ENCODE assay signal across 14 cellular contexts in the genomic region with DNA sequence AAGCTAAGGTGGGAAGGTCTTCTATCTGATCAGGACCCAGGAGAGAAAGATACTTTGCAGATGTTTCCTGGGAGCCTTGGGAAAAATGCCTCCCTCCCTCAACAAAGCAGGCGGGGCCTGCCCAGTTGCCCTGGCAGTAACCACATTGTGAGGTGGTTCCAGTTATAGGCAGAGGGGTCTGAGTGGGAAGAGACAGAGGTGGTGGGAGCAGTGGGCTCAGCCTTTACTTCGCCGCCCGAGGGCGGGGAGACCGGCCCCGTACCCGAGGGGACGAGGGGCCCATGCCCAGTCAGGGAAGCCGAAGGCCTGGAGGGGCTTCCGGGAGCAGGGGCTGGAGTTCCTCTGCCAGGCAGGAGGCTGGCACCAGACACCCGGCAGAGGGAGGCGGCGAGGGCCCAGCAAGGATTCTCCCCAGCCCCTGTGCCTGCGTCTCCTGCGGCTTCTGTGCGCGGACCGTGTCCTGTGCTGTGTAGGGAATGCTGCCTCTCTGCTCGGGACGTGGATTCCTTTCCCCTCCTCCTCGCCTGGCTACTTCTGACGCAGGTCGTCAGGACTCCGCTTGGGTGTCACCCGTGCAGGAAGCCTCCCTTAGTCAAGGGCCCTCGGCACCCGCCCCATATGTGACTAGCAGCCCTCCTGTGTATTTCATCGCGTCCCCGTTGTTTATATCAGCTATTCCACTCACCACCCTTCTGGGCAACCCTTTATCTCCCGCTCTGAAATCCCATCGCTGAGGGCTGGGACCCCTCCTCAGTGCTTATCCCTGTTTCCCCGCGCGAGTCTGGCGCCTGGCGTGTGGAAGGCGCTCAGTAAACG. TPM values are rescaled to one million over a fixed set of nuclear protein-coding genes. Genes with fewer than 3 reads are reported as not detected.
DNase-seq lines count a peak whose midpoint lies in the region; ATAC-seq, FAIRE-seq and TF ChIP-seq lines count a peak whose summit lies in the region.
"Not testable (repeated sequence)": the region's sequence is repeated elsewhere in the genome, so short reads cannot be mapped to it uniquely, and the experiment has no call there.
"Had no signal": no experiment of that assay in that cellular context is flagged by ENCODE, and none has a peak within 500 bp of the region (broad histone marks: within the 10 kb centered on the region; RNA-seq: fewer than 3 reads in every experiment).

No MANE protein-coding gene starts in this region.

- peak; percentile 71 to 78; a peak in 5 of 6 replicates for ATAC-seq in A549
- ATAC-seq in WTC11 = not testable (repeated sequence)
- peak; percentile 19 to 68 (median 44) for ATAC-seq in right lobe of liver
- ATAC-seq in psoas muscle = peak in 3 of 4 donors; percentile 58 to 79 (median 65)

- in situ Hi-C loops in brain microvascular endothelial cell (cut with HindIII; ENCODE audit: low pct_ligation_motif_present, low sequenced_read_pairs) = not testable (repeated sequence)

- not testable (repeated sequence) for TF ChIP-seq EP300 in A549 (IDR thresholded peaks at IDR 0.05)

- FAIRE-seq in A549 (lab: Jason Lieb, UNC) = not testable (repeated sequence)

- H3K9ac ChIP-seq in HUES6 (ENCODE audit: low read length) = peak overlapping the region; percentile 46

- not testable (repeated sequence) for H3K27me3 Mint-ChIP-seq in WTC11 (ENCODE audit: low read depth)

- POLR2A ChIA-PET in A549 (lab: Yijun Ruan, JAX); WTC11 (lab: Charles Lee): not testable (repeated sequence)

- TF ChIP-seq RAD21 in A549 (conservative IDR thresholded peaks at IDR 0.05 in 1 of 2, IDR thresholded peaks at IDR 0.05 in 1 of 2) = not testable (repeated sequence)

- not testable (repeated sequence) for H3K4me1 ChIP-seq in A549; HUES6 (ENCODE audit: control insufficient read depth, insufficient read depth, low read length); right lobe of liver; psoas muscle; tibial artery

- not testable (repeated sequence) for H3K27ac Mint-ChIP-seq in WTC11

- not testable (repeated sequence) for TF ChIP-seq POLR2A in A549 (IDR thresholded peaks at IDR 0.05; ENCODE audit: low read length); right lobe of liver (IDR thresholded peaks at IDR 0.05)

- H3K9me3 ChIP-seq in A549; HUES6 (ENCODE audit: control insufficient read depth, insufficient read depth, low read depth, low read length); right lobe of liver; psoas muscle; tibial artery: not testable (repeated sequence)

- H3K27ac ChIP-seq in A549 (peak overlapping the region; percentile 3 to 22; a peak in 3 of 6 replicates), HUES6 (ENCODE audit: low read depth, low read length) (peak overlapping the region; percentile 68; the same call in 1 of the 2 replicates), tibial artery (peak overlapping the region in 1 of 2 donors; percentile 65)
- H3K27ac ChIP-seq in brain microvascular endothelial cell, right lobe of liver, psoas muscle: not testable (repeated sequence)

- peak overlapping the region; percentile 3 for H3K4me2 ChIP-seq in A549

- intact Hi-C loops in right lobe of liver (cut with DNase I); psoas muscle (cut with DNase I); tibial artery (cut with DNase I; ENCODE audit: low total_unique reads): not testable (repeated sequence)

- CTCF ChIA-PET in A549 (lab: Yijun Ruan, JAX); WTC11 (lab: Charles Lee): not testable (repeated sequence)

- not testable (repeated sequence) for H3K4me1 Mint-ChIP-seq in WTC11

- H3K4me3 ChIP-seq in A549 (0 out of 3 replicates have a peak overlapping the region, but pooled peaks have one; percentile 10), HUES6 (ENCODE audit: low read depth, low read length) (peak overlapping the region; percentile 31; the same call in 1 of the 2 replicates), brain microvascular endothelial cell (ENCODE audit: low read depth, low read length) (peak overlapping the region; percentile 43), fibroblast of pulmonary artery (replicated peaks; ENCODE audit: low read depth, low read length) (peak overlapping the region; percentile 8), tibial artery (peak overlapping the region; percentile 0 to 32)
- not testable (repeated sequence) for H3K4me3 ChIP-seq in right lobe of liver, psoas muscle

- not testable (repeated sequence) for H3K36me3 ChIP-seq in HUES6 (ENCODE audit: control insufficient read depth, insufficient read depth, low read length); brain microvascular endothelial cell (replicated peaks); right lobe of liver; psoas muscle (ENCODE audit: insufficient read depth in 1 of 2, low read depth in 1 of 2); tibial artery

- TF ChIP-seq CTCF in A549 (IDR thresholded peaks at IDR 0.05); WTC11 (IDR thresholded peaks at IDR 0.05); brain microvascular endothelial cell (IDR thresholded peaks at IDR 0.05; ENCODE audit: low read depth, low read length, missing control alignments); fibroblast of pulmonary artery (IDR thresholded peaks at IDR 0.05; ENCODE audit: low read length, missing control alignments); right lobe of liver (IDR thresholded peaks at IDR 0.05); psoas muscle (IDR thresholded peaks at IDR 0.05); tibial artery (IDR thresholded peaks at IDR 0.05): not testable (repeated sequence)

- DNase-seq in A549 (ENCODE audit: low read depth in 1 of 2, low spot score in 1 of 2); brain microvascular endothelial cell; fibroblast of pulmonary artery (ENCODE audit: low read depth); psoas muscle; tibial artery: not testable (repeated sequence)
- DNase-seq in WTC11 (ENCODE audit: low spot score) = peak; percentile 4
- peak in 1 of 3 donors; percentile 44 for DNase-seq in right lobe of liver

- not testable (repeated sequence) for H3K9me3 Mint-ChIP-seq in WTC11

- H3K4me3 Mint-ChIP-seq in WTC11 = not testable (repeated sequence)

- H3K27me3 ChIP-seq in HUES6 (ENCODE audit: control insufficient read depth, insufficient read depth, low read length); brain microvascular endothelial cell (replicated peaks); right lobe of liver; psoas muscle (ENCODE audit: insufficient read depth in 3 of 3, low read length in 2 of 3); tibial artery: not testable (repeated sequence)

- not testable (repeated sequence) for H3K36me3 Mint-ChIP-seq in WTC11

- 81% methylated on average over 32 of the region's 40 CpGs for WGBS in A549 (ENCODE audit: missing lambda C conversion rate)
- 51% methylated on average over 9 of the region's 40 CpGs for WGBS in right lobe of liver (ENCODE audit: insufficient coverage, low coverage, low lambda C conversion rate, missing lambda C conversion rate)
- 59 to 81% (median 60%) methylated on average over 15 to 18 of the region's 40 CpGs for WGBS in psoas muscle, 3 donors

RNA-seq across cellular contexts. Expression of a gene that starts 2.4 kb away (rescaled TPM):
- polyA plus RNA-seq in A549 (2011; rRNA removed) (not detected in 2 replicates), A549 (2017; fragmentation: RNase III; extraction: RNeasy Plus Mini Kit Qiagen cat#74134 plus additional on column Dnase treatment) (not detected in 3 replicates), psoas muscle (not detected)
- not detected in 2 replicates for polyA plus RNA-seq in A549 (2012; cell fraction: cytosol; rRNA removed)
- not detected in 2 replicates for polyA plus RNA-seq in A549 (2012; cell fraction: nucleus; rRNA removed)
- polyA minus RNA-seq in A549 (2011; rRNA and poly(A)+ RNA removed) = not detected in 2 replicates
- total RNA-seq in WTC11 (2021) (5,207 to 6,122 TPM (median 5,885 TPM) in 3 replicates), right lobe of liver (1,000 to 10,000 TPM in 3 of 6 experiments, 100 to 1,000 TPM in 1, not detected in 2; 626 to 4,576 (median 3,287) TPM), psoas muscle (1,000 to 10,000 TPM; 2,334 to 4,375 (median 3,394) TPM)
- total RNA-seq: A172, HT1080 had no signal
- polyA plus RNA-seq: CD4-positive, CD25-positive, alpha-beta regulatory T cell had no signal

RNA-seq across cellular contexts. Expression of a gene that starts 3.0 kb away (rescaled TPM):
- not detected in 2 replicates for polyA plus RNA-seq in A549 (2011; rRNA removed)
- polyA plus RNA-seq in A549 (2012; cell fraction: cytosol; rRNA removed) = not detected in 2 replicates
- polyA plus RNA-seq in A549 (2012; cell fraction: nucleus; rRNA removed) = 0.18 TPM in 1 of 2 replicates, not detected in the other
- polyA plus RNA-seq in A549 (2017; fragmentation: RNase III; extraction: RNeasy Plus Mini Kit Qiagen cat#74134 plus additional on column Dnase treatment) = not detected in 3 replicates
- 0.25 TPM in 1 of 2 replicates, not detected in the other for polyA minus RNA-seq in A549 (2011; rRNA and poly(A)+ RNA removed)
- not detected in 3 replicates for total RNA-seq in WTC11 (2021)
- not detected for total RNA-seq in right lobe of liver
- total RNA-seq in psoas muscle = not detected
- under 1 TPM in 2 of 3 donors, not detected in 1; 0.38 to 0.41 TPM for polyA plus RNA-seq in psoas muscle
- total RNA-seq: A172; CD4-positive, CD25-positive, alpha-beta regulatory T cell; HT1080; left cardiac atrium; MCF 10A; progenitor cell of endocrine pancreas had no signal
- polyA plus RNA-seq: CD4-positive, CD25-positive, alpha-beta regulatory T cell had no signal

RNA-seq across cellular contexts. Expression of a gene that starts 19.7 kb away (rescaled TPM):
- polyA plus RNA-seq in A549 (2011; rRNA removed) (2.6 and 3.5 TPM in 2 replicates), A549 (2017; fragmentation: RNase III; extraction: RNeasy Plus Mini Kit Qiagen cat#74134 plus additional on column Dnase treatment) (1.1 to 1.7 TPM (median 1.2 TPM) in 3 replicates), psoas muscle (under 1 TPM; 0.21 to 0.60 (median 0.53) TPM)
- 1.9 and 2.4 TPM in 2 replicates for polyA plus RNA-seq in A549 (2012; cell fraction: cytosol; rRNA removed)
- polyA plus RNA-seq in A549 (2012; cell fraction: nucleus; rRNA removed) = 4.1 and 5.1 TPM in 2 replicates
- 9.5 and 11.2 TPM in 2 replicates for polyA minus RNA-seq in A549 (2011; rRNA and poly(A)+ RNA removed)
- total RNA-seq in WTC11 (2021) (3.8 to 4.4 TPM (median 4.2 TPM) in 3 replicates), right lobe of liver (1 to 10 TPM; 3.1 to 8.4 (median 4.5) TPM), psoas muscle (1 to 10 TPM; 1.9 to 3.4 (median 2.6) TPM)
